1 cellular context compared by ENCODE assay signal in the genomic region with DNA sequence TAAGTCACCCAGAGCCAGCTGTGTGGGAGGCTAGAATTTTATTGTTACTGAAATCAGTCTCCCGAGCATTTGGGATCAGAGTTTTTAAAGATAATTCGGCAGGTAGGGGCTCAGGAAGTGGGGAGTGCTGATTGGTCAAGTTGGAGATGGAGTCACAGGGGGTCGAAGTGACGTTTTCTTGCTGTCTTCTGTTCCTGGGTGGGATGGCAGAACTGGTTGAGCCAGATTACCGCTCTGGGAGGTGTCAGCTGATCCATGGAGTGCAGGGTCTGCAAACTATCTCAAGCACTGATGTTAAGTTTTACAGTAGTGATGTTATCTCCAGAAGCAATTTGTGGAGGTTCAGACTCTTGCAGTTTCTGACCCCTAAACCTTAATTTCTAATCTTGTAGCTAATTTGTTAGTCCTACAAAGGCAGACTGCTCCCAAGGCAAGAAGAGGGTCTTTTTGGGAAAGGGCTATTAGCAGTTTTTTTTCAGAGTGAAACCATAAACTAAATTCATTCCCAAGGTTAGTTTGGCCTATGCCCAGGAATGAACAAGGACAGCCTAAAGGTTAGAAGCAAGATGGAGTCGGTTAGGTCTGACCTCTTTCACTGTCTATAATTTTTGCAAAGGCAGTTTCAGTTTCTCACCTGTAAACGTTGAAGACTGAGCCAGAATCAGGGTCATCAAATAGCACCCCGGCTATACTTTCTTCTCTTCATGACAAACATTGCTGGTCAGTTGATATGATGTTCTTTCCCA.
TF ChIP-seq lines count a peak whose summit lies in the region.

No MANE protein-coding gene starts in this region.

TF ChIP-seq in K562, 482 proteins besides CTCF, POLR2A, EP300 and RAD21 (continues in another document):
- TF ChIP-seq PTRF (tag; IDR thresholded peaks at IDR 0.05) (peak; percentile 79), TAF7 (tag; IDR thresholded peaks at IDR 0.05) (0 out of 2 replicates have a peak, but pooled peaks have one; percentile 13), ZNF644 (tag; IDR thresholded peaks at IDR 0.05; ENCODE audit: low read depth) (peak; percentile 70; the same call in 1 of the 2 replicates), CBX3 (IDR thresholded peaks at IDR 0.05; ENCODE audit: borderline replicate concordance in 1 of 2, low read length in 2 of 2) (no peak), ZNF239 (CRISPR knock-in tag; IDR thresholded peaks at IDR 0.05) (peak; percentile 26; the same call in 1 of the 2 replicates), ZNF184 (CRISPR knock-in tag; IDR thresholded peaks at IDR 0.05) (no peak), MEF2D (tag; conservative IDR thresholded peaks at IDR 0.05; ENCODE audit: low read depth) (peak; percentile 50; the same call in 1 of the 2 replicates), NEUROD1 (IDR thresholded peaks at IDR 0.05; ENCODE audit: borderline replicate concordance, low read depth, low read length, partially characterized antibody) (no peak), CHD4 (IDR thresholded peaks at IDR 0.05; ENCODE audit: insufficient read depth, insufficient replicate concordance, low read depth, low read length, poor library complexity, severe bottlenecking) (no peak), ILK (tag; IDR thresholded peaks at IDR 0.05; ENCODE audit: borderline replicate concordance, low read depth) (0 out of 2 replicates have a peak, but pooled peaks have one; percentile 23), DDX20 (tag; IDR thresholded peaks at IDR 0.05; ENCODE audit: low read depth) (peak; percentile 77; the same call in 1 of the 2 replicates), ZNF668 (CRISPR knock-in tag; IDR thresholded peaks at IDR 0.05) (peak; percentile 83), ARID1B (IDR thresholded peaks at IDR 0.05) (no peak), NR2C1 (IDR thresholded peaks at IDR 0.05) (no peak), NR2C1 (tag; IDR thresholded peaks at IDR 0.05) (peak; percentile 69), NFE2L1 (tag; IDR thresholded peaks at IDR 0.05; ENCODE audit: borderline replicate concordance, low read depth) (peak; percentile 29; the same call in 1 of the 2 replicates), U2AF2 (optimal IDR thresholded peaks at IDR 0.05; ENCODE audit: low read depth, low read length) (no peak), SUPT5H (IDR thresholded peaks at IDR 0.05) (no peak), ZNF311 (CRISPR knock-in tag; IDR thresholded peaks at IDR 0.05) (0 out of 2 replicates have a peak, but pooled peaks have one; percentile 48), MECOM (CRISPR knock-in tag; IDR thresholded peaks at IDR 0.05) (peak; percentile 84), DMBX1 (CRISPR knock-in tag; IDR thresholded peaks at IDR 0.05; ENCODE audit: borderline replicate concordance) (peak; percentile 86), SRSF3 (IDR thresholded peaks at IDR 0.05; ENCODE audit: insufficient read depth, low read length) (no peak), ZNF75A (CRISPR knock-in tag; IDR thresholded peaks at IDR 0.05) (no peak)
- TF ChIP-seq, protein P1, sequence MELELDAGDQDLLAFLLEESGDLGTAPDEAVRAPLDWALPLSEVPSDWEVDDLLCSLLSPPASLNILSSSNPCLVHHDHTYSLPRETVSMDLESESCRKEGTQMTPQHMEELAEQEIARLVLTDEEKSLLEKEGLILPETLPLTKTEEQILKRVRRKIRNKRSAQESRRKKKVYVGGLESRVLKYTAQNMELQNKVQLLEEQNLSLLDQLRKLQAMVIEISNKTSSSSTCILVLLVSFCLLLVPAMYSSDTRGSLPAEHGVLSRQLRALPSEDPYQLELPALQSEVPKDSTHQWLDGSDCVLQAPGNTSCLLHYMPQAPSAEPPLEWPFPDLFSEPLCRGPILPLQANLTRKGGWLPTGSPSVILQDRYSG (tag; conservative IDR thresholded peaks at IDR 0.05; ENCODE audit: low read depth), result peak; percentile 88
- TF ChIP-seq, protein P2, sequence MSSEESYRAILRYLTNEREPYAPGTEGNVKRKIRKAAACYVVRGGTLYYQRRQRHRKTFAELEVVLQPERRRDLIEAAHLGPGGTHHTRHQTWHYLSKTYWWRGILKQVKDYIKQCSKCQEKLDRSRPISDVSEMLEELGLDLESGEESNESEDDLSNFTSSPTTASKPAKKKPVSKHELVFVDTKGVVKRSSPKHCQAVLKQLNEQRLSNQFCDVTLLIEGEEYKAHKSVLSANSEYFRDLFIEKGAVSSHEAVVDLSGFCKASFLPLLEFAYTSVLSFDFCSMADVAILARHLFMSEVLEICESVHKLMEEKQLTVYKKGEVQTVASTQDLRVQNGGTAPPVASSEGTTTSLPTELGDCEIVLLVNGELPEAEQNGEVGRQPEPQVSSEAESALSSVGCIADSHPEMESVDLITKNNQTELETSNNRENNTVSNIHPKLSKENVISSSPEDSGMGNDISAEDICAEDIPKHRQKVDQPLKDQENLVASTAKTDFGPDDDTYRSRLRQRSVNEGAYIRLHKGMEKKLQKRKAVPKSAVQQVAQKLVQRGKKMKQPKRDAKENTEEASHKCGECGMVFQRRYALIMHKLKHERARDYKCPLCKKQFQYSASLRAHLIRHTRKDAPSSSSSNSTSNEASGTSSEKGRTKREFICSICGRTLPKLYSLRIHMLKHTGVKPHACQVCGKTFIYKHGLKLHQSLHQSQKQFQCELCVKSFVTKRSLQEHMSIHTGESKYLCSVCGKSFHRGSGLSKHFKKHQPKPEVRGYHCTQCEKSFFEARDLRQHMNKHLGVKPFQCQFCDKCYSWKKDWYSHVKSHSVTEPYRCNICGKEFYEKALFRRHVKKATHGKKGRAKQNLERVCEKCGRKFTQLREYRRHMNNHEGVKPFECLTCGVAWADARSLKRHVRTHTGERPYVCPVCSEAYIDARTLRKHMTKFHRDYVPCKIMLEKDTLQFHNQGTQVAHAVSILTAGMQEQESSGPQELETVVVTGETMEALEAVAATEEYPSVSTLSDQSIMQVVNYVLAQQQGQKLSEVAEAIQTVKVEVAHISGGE (CRISPR knock-in tag; IDR thresholded peaks at IDR 0.05), result 0 out of 6 replicates have a peak, but pooled peaks of 1 of the 3 experiments have one; percentile 22
- TF ChIP-seq, protein P3, sequence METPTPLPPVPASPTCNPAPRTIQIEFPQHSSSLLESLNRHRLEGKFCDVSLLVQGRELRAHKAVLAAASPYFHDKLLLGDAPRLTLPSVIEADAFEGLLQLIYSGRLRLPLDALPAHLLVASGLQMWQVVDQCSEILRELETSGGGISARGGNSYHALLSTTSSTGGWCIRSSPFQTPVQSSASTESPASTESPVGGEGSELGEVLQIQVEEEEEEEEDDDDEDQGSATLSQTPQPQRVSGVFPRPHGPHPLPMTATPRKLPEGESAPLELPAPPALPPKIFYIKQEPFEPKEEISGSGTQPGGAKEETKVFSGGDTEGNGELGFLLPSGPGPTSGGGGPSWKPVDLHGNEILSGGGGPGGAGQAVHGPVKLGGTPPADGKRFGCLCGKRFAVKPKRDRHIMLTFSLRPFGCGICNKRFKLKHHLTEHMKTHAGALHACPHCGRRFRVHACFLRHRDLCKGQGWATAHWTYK (CRISPR knock-in tag; IDR thresholded peaks at IDR 0.05), result no peak
- TF ChIP-seq, protein P4, sequence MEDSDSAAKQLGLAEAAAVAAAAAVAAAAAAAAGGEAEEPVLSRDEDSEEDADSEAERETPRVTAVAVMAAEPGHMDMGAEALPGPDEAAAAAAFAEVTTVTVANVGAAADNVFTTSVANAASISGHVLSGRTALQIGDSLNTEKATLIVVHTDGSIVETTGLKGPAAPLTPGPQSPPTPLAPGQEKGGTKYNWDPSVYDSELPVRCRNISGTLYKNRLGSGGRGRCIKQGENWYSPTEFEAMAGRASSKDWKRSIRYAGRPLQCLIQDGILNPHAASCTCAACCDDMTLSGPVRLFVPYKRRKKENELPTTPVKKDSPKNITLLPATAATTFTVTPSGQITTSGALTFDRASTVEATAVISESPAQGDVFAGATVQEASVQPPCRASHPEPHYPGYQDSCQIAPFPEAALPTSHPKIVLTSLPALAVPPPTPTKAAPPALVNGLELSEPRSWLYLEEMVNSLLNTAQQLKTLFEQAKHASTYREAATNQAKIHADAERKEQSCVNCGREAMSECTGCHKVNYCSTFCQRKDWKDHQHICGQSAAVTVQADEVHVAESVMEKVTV (CRISPR knock-in tag; IDR thresholded peaks at IDR 0.05), result no peak
- TF ChIP-seq, protein P5, sequence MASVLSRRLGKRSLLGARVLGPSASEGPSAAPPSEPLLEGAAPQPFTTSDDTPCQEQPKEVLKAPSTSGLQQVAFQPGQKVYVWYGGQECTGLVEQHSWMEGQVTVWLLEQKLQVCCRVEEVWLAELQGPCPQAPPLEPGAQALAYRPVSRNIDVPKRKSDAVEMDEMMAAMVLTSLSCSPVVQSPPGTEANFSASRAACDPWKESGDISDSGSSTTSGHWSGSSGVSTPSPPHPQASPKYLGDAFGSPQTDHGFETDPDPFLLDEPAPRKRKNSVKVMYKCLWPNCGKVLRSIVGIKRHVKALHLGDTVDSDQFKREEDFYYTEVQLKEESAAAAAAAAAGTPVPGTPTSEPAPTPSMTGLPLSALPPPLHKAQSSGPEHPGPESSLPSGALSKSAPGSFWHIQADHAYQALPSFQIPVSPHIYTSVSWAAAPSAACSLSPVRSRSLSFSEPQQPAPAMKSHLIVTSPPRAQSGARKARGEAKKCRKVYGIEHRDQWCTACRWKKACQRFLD (CRISPR knock-in tag; IDR thresholded peaks at IDR 0.05), result 0 out of 2 replicates have a peak, but pooled peaks have one; percentile 50
- TF ChIP-seq, protein P6, sequence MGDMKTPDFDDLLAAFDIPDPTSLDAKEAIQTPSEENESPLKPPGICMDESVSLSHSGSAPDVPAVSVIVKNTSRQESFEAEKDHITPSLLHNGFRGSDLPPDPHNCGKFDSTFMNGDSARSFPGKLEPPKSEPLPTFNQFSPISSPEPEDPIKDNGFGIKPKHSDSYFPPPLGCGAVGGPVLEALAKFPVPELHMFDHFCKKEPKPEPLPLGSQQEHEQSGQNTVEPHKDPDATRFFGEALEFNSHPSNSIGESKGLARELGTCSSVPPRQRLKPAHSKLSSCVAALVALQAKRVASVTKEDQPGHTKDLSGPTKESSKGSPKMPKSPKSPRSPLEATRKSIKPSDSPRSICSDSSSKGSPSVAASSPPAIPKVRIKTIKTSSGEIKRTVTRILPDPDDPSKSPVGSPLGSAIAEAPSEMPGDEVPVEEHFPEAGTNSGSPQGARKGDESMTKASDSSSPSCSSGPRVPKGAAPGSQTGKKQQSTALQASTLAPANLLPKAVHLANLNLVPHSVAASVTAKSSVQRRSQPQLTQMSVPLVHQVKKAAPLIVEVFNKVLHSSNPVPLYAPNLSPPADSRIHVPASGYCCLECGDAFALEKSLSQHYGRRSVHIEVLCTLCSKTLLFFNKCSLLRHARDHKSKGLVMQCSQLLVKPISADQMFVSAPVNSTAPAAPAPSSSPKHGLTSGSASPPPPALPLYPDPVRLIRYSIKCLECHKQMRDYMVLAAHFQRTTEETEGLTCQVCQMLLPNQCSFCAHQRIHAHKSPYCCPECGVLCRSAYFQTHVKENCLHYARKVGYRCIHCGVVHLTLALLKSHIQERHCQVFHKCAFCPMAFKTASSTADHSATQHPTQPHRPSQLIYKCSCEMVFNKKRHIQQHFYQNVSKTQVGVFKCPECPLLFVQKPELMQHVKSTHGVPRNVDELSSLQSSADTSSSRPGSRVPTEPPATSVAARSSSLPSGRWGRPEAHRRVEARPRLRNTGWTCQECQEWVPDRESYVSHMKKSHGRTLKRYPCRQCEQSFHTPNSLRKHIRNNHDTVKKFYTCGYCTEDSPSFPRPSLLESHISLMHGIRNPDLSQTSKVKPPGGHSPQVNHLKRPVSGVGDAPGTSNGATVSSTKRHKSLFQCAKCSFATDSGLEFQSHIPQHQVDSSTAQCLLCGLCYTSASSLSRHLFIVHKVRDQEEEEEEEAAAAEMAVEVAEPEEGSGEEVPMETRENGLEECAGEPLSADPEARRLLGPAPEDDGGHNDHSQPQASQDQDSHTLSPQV (IDR thresholded peaks at IDR 0.05), result peak; percentile 92
- TF ChIP-seq, protein P7, sequence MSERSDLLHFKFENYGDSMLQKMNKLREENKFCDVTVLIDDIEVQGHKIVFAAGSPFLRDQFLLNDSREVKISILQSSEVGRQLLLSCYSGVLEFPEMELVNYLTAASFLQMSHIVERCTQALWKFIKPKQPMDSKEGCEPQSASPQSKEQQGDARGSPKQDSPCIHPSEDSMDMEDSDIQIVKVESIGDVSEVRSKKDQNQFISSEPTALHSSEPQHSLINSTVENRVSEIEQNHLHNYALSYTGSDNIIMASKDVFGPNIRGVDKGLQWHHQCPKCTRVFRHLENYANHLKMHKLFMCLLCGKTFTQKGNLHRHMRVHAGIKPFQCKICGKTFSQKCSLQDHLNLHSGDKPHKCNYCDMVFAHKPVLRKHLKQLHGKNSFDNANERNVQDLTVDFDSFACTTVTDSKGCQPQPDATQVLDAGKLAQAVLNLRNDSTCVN (CRISPR knock-in tag; IDR thresholded peaks at IDR 0.05), result no peak
- TF ChIP-seq, protein P8, sequence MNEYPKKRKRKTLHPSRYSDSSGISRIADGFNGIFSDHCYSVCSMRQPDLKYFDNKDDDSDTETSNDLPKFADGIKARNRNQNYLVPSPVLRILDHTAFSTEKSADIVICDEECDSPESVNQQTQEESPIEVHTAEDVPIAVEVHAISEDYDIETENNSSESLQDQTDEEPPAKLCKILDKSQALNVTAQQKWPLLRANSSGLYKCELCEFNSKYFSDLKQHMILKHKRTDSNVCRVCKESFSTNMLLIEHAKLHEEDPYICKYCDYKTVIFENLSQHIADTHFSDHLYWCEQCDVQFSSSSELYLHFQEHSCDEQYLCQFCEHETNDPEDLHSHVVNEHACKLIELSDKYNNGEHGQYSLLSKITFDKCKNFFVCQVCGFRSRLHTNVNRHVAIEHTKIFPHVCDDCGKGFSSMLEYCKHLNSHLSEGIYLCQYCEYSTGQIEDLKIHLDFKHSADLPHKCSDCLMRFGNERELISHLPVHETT (CRISPR knock-in tag; conservative IDR thresholded peaks at IDR 0.05 in 1 of 2, IDR thresholded peaks at IDR 0.05 in 1 of 2), result peak in 1 of 2 experiments; percentile 77; a peak in 1 of 4 replicates
- TF ChIP-seq, protein P9, sequence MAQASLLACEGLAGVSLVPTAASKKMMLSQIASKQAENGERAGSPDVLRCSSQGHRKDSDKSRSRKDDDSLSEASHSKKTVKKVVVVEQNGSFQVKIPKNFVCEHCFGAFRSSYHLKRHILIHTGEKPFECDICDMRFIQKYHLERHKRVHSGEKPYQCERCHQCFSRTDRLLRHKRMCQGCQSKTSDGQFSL (CRISPR knock-in tag; IDR thresholded peaks at IDR 0.05), result no peak
- TF ChIP-seq, protein P9 (tag; IDR thresholded peaks at IDR 0.05), result peak in 1 of 2 experiments; percentile 78; a peak in 1 of 4 replicates
- TF ChIP-seq, protein P10, sequence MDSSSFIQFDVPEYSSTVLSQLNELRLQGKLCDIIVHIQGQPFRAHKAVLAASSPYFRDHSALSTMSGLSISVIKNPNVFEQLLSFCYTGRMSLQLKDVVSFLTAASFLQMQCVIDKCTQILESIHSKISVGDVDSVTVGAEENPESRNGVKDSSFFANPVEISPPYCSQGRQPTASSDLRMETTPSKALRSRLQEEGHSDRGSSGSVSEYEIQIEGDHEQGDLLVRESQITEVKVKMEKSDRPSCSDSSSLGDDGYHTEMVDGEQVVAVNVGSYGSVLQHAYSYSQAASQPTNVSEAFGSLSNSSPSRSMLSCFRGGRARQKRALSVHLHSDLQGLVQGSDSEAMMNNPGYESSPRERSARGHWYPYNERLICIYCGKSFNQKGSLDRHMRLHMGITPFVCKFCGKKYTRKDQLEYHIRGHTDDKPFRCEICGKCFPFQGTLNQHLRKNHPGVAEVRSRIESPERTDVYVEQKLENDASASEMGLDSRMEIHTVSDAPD (CRISPR knock-in tag; IDR thresholded peaks at IDR 0.05), result no peak
